In the genomic region with DNA sequence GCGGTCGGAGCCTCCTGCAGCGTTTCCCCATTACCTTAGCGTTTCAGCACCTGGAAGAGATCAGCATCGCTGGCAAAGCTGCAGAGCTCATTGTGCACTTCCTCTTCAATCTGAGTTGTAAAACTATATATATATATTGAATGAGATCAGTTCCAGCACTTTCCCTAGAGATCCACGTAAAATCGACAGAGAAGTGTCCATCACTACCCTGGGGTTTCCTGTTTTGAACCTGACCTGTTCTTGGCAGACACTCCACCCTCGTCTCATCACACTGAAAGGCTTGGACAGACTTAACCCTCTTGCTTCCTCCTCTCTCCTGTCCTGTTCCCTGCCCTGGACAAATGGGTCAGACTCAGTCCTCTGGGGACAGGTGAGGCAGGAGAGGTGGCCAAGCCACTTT, we compare ENCODE assay signal across 17 cellular contexts.
DNase-seq lines count a peak whose midpoint lies in the region; FAIRE-seq and TF ChIP-seq lines count a peak whose summit lies in the region.
"Had no signal": no experiment of that assay in that cellular context is flagged by ENCODE, and none has a peak within 500 bp of the region (broad histone marks: within the 10 kb centered on the region; RNA-seq: fewer than 3 reads in every experiment).

No MANE protein-coding gene starts in this region.

- H3K27me3 ChIP-seq in mucosa of stomach (ENCODE audit: control insufficient read depth, insufficient read depth, low read length) = no peaks in the 10 kb centered on the region

- intact Hi-C loops in Calu3 (cut with micrococcal nuclease; ENCODE audit: unreplicated experiment) = no loop called here

- no peak overlapping the region for H3K4me3 Mint-ChIP-seq in Calu3 (ENCODE audit: low read depth, unreplicated experiment)
- H3K4me3 Mint-ChIP-seq: activated CD4-positive, alpha-beta T cell treated with anti-CD3 and anti-CD28 coated beads, Interleukin-2, amount 10 ng/mL, durations not matched to agents 24 days and 14 days; effector memory CD8-positive, alpha-beta T cell had no signal

- BruUV-seq in Calu3 (replicated peaks; lab: Mats Ljungman, UMichigan) = no TSS peak

- H3K27ac ChIP-seq in C4-2B (peak overlapping the region; percentile 21; the same call in 1 of the 2 replicates), VCaP (peak overlapping the region; percentile 85)

- no peak for FAIRE-seq in HTR-8/SVneo (lab: Jason Lieb, UNC)
- FAIRE-seq: GM12878, H1, TTC549 had no signal

- peak overlapping the region; percentile 46 for H3K9ac ChIP-seq in mucosa of stomach (ENCODE audit: low read length)

- peaks cover 24% of the 10 kb centered on the region for H3K4me1 ChIP-seq in mucosa of stomach (ENCODE audit: control insufficient read depth, insufficient read depth, low read length)
- H3K4me1 ChIP-seq: left lung had no signal

- H3K36me3 Mint-ChIP-seq in Calu3 (ENCODE audit: insufficient read depth, unreplicated experiment) = no peaks in the 10 kb centered on the region

- TF ChIP-seq CTCF in C4-2B (conservative IDR thresholded peaks at IDR 0.05) = no peak
- no peak for TF ChIP-seq CTCF in VCaP (conservative IDR thresholded peaks at IDR 0.05)
- no peak for TF ChIP-seq CTCF in Calu3 (IDR thresholded peaks at IDR 0.05; ENCODE audit: unreplicated experiment)

- no peaks in the 10 kb centered on the region for H3K36me3 ChIP-seq in mucosa of stomach (ENCODE audit: control insufficient read depth, insufficient read depth, low read length)
- H3K36me3 ChIP-seq: left lung had no signal

- H3K9me3 ChIP-seq in mucosa of stomach (ENCODE audit: control insufficient read depth, low read length) = no peaks in the 10 kb centered on the region
- H3K9me3 ChIP-seq: left lung had no signal

- no peak overlapping the region for H3K4me3 ChIP-seq in mucosa of stomach (ENCODE audit: low read length)
- H3K4me3 ChIP-seq: GM12878, left lung had no signal

- CTCF ChIA-PET in Calu3 (lab: Charles Lee) = interaction anchor here (0.6 kb wide), 2 partner anchors 12 to 242 kb away, joined by 4 to 12 read pairs; no protein-coding TSS in a partner anchor

- no peaks in the 10 kb centered on the region for H3K4me1 Mint-ChIP-seq in Calu3 (ENCODE audit: low read depth, unreplicated experiment)

- DNase-seq in DMS153 (lab: John Stamatoyannopoulos, UW) = peak; percentile 73
- no peak for DNase-seq in NCI-H1105 treated with DMSO at 0.1 percent for 48 hours (lab: John Stamatoyannopoulos, UW)
- no peak for DNase-seq in Calu3
- DNase-seq in HTR-8/SVneo (ENCODE audit: insufficient read length, low spot score) = no peak
- DNase-seq: activated CD4-positive, alpha-beta T cell treated with anti-CD3 and anti-CD28 coated beads, Interleukin-2, amount 10 ng/mL, durations not matched to agents 24 days and 14 days; effector memory CD8-positive, alpha-beta T cell; Kasumi-1; left lung; stimulated activated CD4-positive, alpha-beta T cell treated with anti-CD3 and anti-CD28 coated beads, Interleukin-2, amount 100 ng/mL, for 24 hours; stimulated activated naive CD8-positive, alpha-beta T cell treated with anti-CD3 and anti-CD28 coated beads, Interleukin-15, Interleukin-2, amounts not matched to agents 100 U/mL and 50 U/mL, for 24 hours; trophoblast cell had no signal

- H3K27me3 Mint-ChIP-seq in Calu3 (ENCODE audit: unreplicated experiment) = peaks cover 24% of the 10 kb centered on the region
- H3K27me3 Mint-ChIP-seq: effector memory CD8-positive, alpha-beta T cell had no signal

- peaks cover 3% of the 10 kb centered on the region for H3K9me3 Mint-ChIP-seq in Calu3 (ENCODE audit: low read depth, unreplicated experiment)

- H3K27ac Mint-ChIP-seq in Calu3 (ENCODE audit: unreplicated experiment) = no peak overlapping the region
- H3K27ac Mint-ChIP-seq: activated CD4-positive, alpha-beta T cell treated with anti-CD3 and anti-CD28 coated beads, Interleukin-2, amount 10 ng/mL, durations not matched to agents 24 days and 14 days; effector memory CD8-positive, alpha-beta T cell had no signal
